ENCODE assay signal across 8 cellular contexts in the genomic region with DNA sequence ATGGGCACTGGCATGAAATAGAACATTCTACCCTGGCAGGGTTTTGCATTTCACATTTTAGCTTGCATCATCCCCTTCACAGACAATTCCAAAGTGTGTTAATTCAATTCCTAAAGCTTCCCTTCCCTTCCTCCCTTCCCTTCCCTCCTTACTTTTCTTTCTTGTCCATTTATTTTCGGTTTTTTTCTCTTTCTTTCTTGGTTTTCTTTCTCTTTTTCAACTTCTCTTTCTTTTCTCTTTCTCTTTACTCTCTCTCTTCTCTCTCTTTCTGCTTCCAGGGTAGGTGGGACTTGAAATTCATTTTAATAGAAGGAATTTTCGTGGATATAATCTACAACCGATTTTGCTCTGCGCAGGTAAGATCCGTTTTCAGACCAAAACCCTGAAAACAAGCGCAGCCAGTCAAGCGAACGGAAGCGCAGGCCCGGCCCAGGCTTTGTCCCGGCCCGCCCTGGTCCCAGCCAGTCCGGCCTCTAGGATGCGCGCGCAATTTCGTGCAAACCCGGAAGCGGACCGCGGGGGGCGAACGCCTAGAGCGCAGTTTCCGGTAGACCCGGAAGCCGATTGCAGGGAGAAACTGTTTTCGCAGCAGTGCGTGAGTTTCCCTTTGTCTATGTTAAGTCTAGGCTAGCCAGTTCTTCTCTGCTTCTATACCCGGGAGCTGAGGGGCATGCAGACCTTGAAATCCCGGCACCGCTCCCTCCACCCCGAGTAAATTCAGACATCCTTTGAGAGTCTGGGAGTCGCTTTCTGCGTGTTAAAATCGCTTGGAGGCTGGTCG. TPM values are rescaled to one million over a fixed set of nuclear protein-coding genes. Genes with fewer than 3 reads are reported as not detected.
A peak's percentile ranks its signal among the peaks of the same experiment; 100 is the strongest.
DNase-seq lines count a peak whose midpoint lies in the region; ATAC-seq and TF ChIP-seq lines count a peak whose summit lies in the region.

TSS of gene ZNF528 (plus strand) at position 540 of the 781 bp plus-strand sequence. CDS start 4,165 bp downstream, outside the sequence.

- intact Hi-C loops in lower lobe of right lung (cut with DNase I): no loop called here

- 76% methylated on average over 37 of the region's 37 CpGs for WGBS in ectodermal cell, 2 experiments

- H3K4me1 ChIP-seq in ectodermal cell (ENCODE audit: control insufficient read depth, insufficient read depth, low read length) (no peaks in the 10 kb centered on the region), lower lobe of right lung (peaks cover 16% of the 10 kb centered on the region)

- no peak for TF ChIP-seq CTCF in lower lobe of right lung (IDR thresholded peaks at IDR 0.05)

- H3K27me3 ChIP-seq in ectodermal cell (ENCODE audit: control insufficient read depth, insufficient read depth, low read length, poor library complexity, severe bottlenecking) (no peaks in the 10 kb centered on the region), lower lobe of right lung (ENCODE audit: low read depth) (no peaks in the 10 kb centered on the region)

- H3K36me3 ChIP-seq in ectodermal cell (ENCODE audit: control insufficient read depth, insufficient read depth, low read length): no peaks in the 10 kb centered on the region
- H3K36me3 ChIP-seq in lower lobe of right lung: peaks cover 36% of the 10 kb centered on the region

- H3K9me3 ChIP-seq in ectodermal cell (ENCODE audit: control insufficient read depth, low read length) (peaks cover 2% of the 10 kb centered on the region), lower lobe of right lung (peaks cover 32% of the 10 kb centered on the region)

- ATAC-seq in HG02852 (IDR thresholded peaks at IDR 0.05; ENCODE audit: unreplicated experiment): peak; percentile 72
- peak; percentile 99 to 100 for ATAC-seq in lower lobe of right lung
- no peak for ATAC-seq in GM21526 (IDR thresholded peaks at IDR 0.05; ENCODE audit: low FRiP score, unreplicated experiment)

- peak within 1 kb of the TSS; percentile 20 for H3K4me3 ChIP-seq in ectodermal cell (ENCODE audit: insufficient read depth, low read depth, low read length)
- H3K4me3 ChIP-seq in lower lobe of right lung: peak within 1 kb of the TSS; percentile 85

- H3K27ac ChIP-seq in ectodermal cell (ENCODE audit: insufficient read depth, low read depth, low read length, poor library complexity, severe bottlenecking) (no peak within 1 kb of the TSS), lower lobe of right lung (peak within 1 kb of the TSS; percentile 82)

- DNase-seq in EL (peak; percentile 94), NCI-H524 treated with DMSO at 0.1 percent for 48 hours (lab: John Stamatoyannopoulos, UW) (peak; percentile 53), lower lobe of right lung (peak; percentile 97)
- peak; percentile 98 for DNase-seq in activated CD8-positive, alpha-beta memory T cell treated with anti-CD3 and anti-CD28 coated beads for 24 hours
- peak; percentile 80 to 90 (median 85) for DNase-seq in stimulated activated CD4-positive, alpha-beta T cell treated with anti-CD3 and anti-CD28 coated beads, TNF-alpha, amount 100 ng/mL, for 1 hour (ENCODE audit: low read depth in 3 of 3, low spot score in 1 of 3)

RNA-seq across cellular contexts. Expression of gene ZNF528, which starts in this region (rescaled TPM):
- polyA plus RNA-seq in ectodermal cell (2013, experiment 1 of 4): 5.0 TPM
- polyA plus RNA-seq in ectodermal cell (2013, experiment 2 of 4): 7.4 TPM
- 1.6 TPM for polyA plus RNA-seq in ectodermal cell (2013, experiment 3 of 4)
- polyA plus RNA-seq in ectodermal cell (2013, experiment 4 of 4): 2.0 TPM
- total RNA-seq in lower lobe of right lung: 29.8 TPM
